Comparison of ENCODE assay signal across 9 cellular contexts in genomic region chr1:209190591-209191241, GRCh38.
DNase-seq lines count a peak whose midpoint lies in the region; ATAC-seq, FAIRE-seq and TF ChIP-seq lines count a peak whose summit lies in the region.
"Had no signal": no experiment of that assay in that cellular context is flagged by ENCODE, and none has a peak within 500 bp of the region (broad histone marks: within the 10 kb centered on the region; RNA-seq: fewer than 3 reads in every experiment).

No MANE protein-coding gene starts in this region.

- no peaks in the 10 kb centered on the region for H3K36me3 ChIP-seq in WERI-Rb-1
- H3K36me3 ChIP-seq: neutrophil had no signal

- no peaks in the 10 kb centered on the region for H3K27me3 ChIP-seq in WERI-Rb-1 (ENCODE audit: insufficient read depth, low read depth, severe bottlenecking)
- H3K27me3 ChIP-seq: neutrophil had no signal

- intact Hi-C loops in left ventricle myocardium superior (cut with micrococcal nuclease), result no loop called here

- no peak for TF ChIP-seq POLR2A in GM12892 (IDR thresholded peaks at IDR 0.05; ENCODE audit: low read depth, low read length)

- TF ChIP-seq CTCF in AG10803 (conservative IDR thresholded peaks at IDR 0.05; ENCODE audit: low read length) (peak; percentile 76), WERI-Rb-1 (IDR thresholded peaks at IDR 0.05; ENCODE audit: low read depth, low read length) (peak; percentile 92)

- H3K4me3 ChIP-seq in AG10803 (ENCODE audit: low read length), result no peak overlapping the region
- no peak overlapping the region for H3K4me3 ChIP-seq in WERI-Rb-1 (ENCODE audit: low read depth, low read length)

- peak; percentile 36 for DNase-seq in AG10803 (ENCODE audit: low read depth)
- DNase-seq in GM12892 (ENCODE audit: insufficient read length), result peak; percentile 27
- peak; percentile 82 for DNase-seq in NCI-H1092 (lab: John Stamatoyannopoulos, UW)
- peak; percentile 81 for DNase-seq in WERI-Rb-1
- DNase-seq in left ventricle myocardium superior, result no peak
- peak; percentile 15 for DNase-seq in stimulated activated naive CD8-positive, alpha-beta T cell treated with anti-CD3 and anti-CD28 coated beads, Interleukin-15, Interleukin-2, amounts not matched to agents 100 U/mL and 50 U/mL, for 24 hours
- DNase-seq in NCI-H2107 treated with DMSO at 0.1 percent for 48 hours (lab: John Stamatoyannopoulos, UW; ENCODE audit: unreplicated experiment), result no peak

- peaks cover 9% of the 10 kb centered on the region for H3K9me3 ChIP-seq in WERI-Rb-1 (ENCODE audit: severe bottlenecking)
- H3K9me3 ChIP-seq: neutrophil had no signal

- H3K27ac ChIP-seq in WERI-Rb-1, result no peak overlapping the region
- H3K27ac ChIP-seq: neutrophil had no signal

- ATAC-seq in HG02623 (IDR thresholded peaks at IDR 0.05; ENCODE audit: unreplicated experiment) (peak; percentile 78), left ventricle myocardium superior (peak; percentile 40)
- ATAC-seq in stimulated activated naive CD8-positive, alpha-beta T cell treated with anti-CD3 and anti-CD28 coated beads, Interleukin-15, Interleukin-2, amounts not matched to agents 100 U/mL and 50 U/mL, for 24 hours, result peak; percentile 32

- peak; percentile 94 for FAIRE-seq in GM12892 (lab: Jason Lieb, UNC)

Comparison
In these comparisons a context has a peak if more than half of its experiments do, and no peak if none do; other contexts are left out.
1. DNase-seq: peak in AG10803 (single experiment), GM12892 (single experiment), NCI-H1092 (single experiment), WERI-Rb-1 (single experiment) and stimulated activated naive CD8-positive, alpha-beta T cell treated with anti-CD3 and anti-CD28 coated beads, Interleukin-15, Interleukin-2, amounts not matched to agents 100 U/mL and 50 U/mL, for 24 hours (single experiment); none in left ventricle myocardium superior (single experiment) and NCI-H2107 treated with DMSO at 0.1 percent for 48 hours (single experiment).
2. Peak in every context shown above with its lines, with median percentiles within 50 percentile points of each other: ATAC-seq.